Comparison of ENCODE assay signal across 19 cellular contexts in genomic region chr4:2237267-2237666, GRCh38. TPM values are rescaled to one million over a fixed set of nuclear protein-coding genes. Genes with fewer than 3 reads are reported as not detected.
DNase-seq lines count a peak whose midpoint lies in the region; ATAC-seq and TF ChIP-seq lines count a peak whose summit lies in the region.
"Had no signal": no experiment of that assay in that cellular context is flagged by ENCODE, and none has a peak within 500 bp of the region (broad histone marks: within the 10 kb centered on the region; RNA-seq: fewer than 3 reads in every experiment).

No MANE protein-coding gene starts in this region.

- H3K36me3 ChIP-seq in Karpas-422 (ENCODE audit: insufficient read depth, low read length) (peaks cover 48% of the 10 kb centered on the region; the same call in 1 of the 2 replicates), spleen (peaks cover 0 to 65% (median 16%) of the 10 kb centered on the region in 6 donors)

- no peak for DNase-seq in activated naive CD4-positive, alpha-beta T cell treated with anti-CD3 and anti-CD28 coated beads, Interleukin-2, amount 50 U/mL, for 16 hours
- DNase-seq in Karpas-422 (no peak), hypothalamus (lab: John Stamatoyannopoulos, UW) (no peak), spleen (no peak)
- DNase-seq in activated naive CD8-positive, alpha-beta T cell treated with anti-CD3 and anti-CD28 coated beads for 36 hours = no peak
- DNase-seq in stimulated activated effector memory CD8-positive, alpha-beta T cell treated with anti-CD3 and anti-CD28 coated beads, Interleukin-12 subunit alpha, Interleukin-12 subunit beta, amount 100 ng/mL, for 72 hours (ENCODE audit: low spot score in 2 of 2) = no peak
- DNase-seq: activated CD4-positive, alpha-beta T cell treated with anti-CD3 and anti-CD28 coated beads, Interleukin-2, amount 50 U/mL, for 4 hours; activated effector memory CD4-positive, alpha-beta T cell treated with Interleukin-2 at 50 U/mL for 16 hours; Caco-2; EL; head of caudate nucleus; left lung; MG63; NCI-H1694; NCI-H345; nucleus accumbens; right cardiac atrium; SK-N-SH had no signal

- no peaks in the 10 kb centered on the region for H3K9me3 Mint-ChIP-seq in activated naive CD4-positive, alpha-beta T cell treated with anti-CD3 and anti-CD28 coated beads, Interleukin-2, amount 50 U/mL, for 24 hours
- H3K9me3 Mint-ChIP-seq in activated naive CD8-positive, alpha-beta T cell treated with anti-CD3 and anti-CD28 coated beads for 36 hours = no peaks in the 10 kb centered on the region
- no peaks in the 10 kb centered on the region for H3K9me3 Mint-ChIP-seq in stimulated activated effector memory CD8-positive, alpha-beta T cell treated with anti-CD3 and anti-CD28 coated beads, Interleukin-12 subunit alpha, Interleukin-12 subunit beta, amount 100 ng/mL, for 72 hours

- H3K27ac ChIP-seq in Karpas-422 (ENCODE audit: low read length) (no peak overlapping the region), spleen (no peak overlapping the region)
- H3K27ac ChIP-seq: left lung had no signal

- intact Hi-C loops in spleen (cut with DNase I; ENCODE audit: low total_unique reads) = no loop called here

- peaks cover 76% of the 10 kb centered on the region for H3K4me1 Mint-ChIP-seq in activated naive CD4-positive, alpha-beta T cell treated with anti-CD3 and anti-CD28 coated beads, Interleukin-2, amount 50 U/mL, for 24 hours
- peaks cover 46% of the 10 kb centered on the region for H3K4me1 Mint-ChIP-seq in activated naive CD8-positive, alpha-beta T cell treated with anti-CD3 and anti-CD28 coated beads for 36 hours
- peaks cover 58% of the 10 kb centered on the region for H3K4me1 Mint-ChIP-seq in stimulated activated effector memory CD8-positive, alpha-beta T cell treated with anti-CD3 and anti-CD28 coated beads, Interleukin-12 subunit alpha, Interleukin-12 subunit beta, amount 100 ng/mL, for 72 hours

- H3K9me2 ChIP-seq in Karpas-422 (replicated peaks; ENCODE audit: insufficient read depth, low read length) = no peaks in the 10 kb centered on the region
- H3K9me2 ChIP-seq: SK-N-SH had no signal

- H3K4me3 Mint-ChIP-seq in activated naive CD4-positive, alpha-beta T cell treated with anti-CD3 and anti-CD28 coated beads, Interleukin-2, amount 50 U/mL, for 24 hours = peak overlapping the region; percentile 31
- H3K4me3 Mint-ChIP-seq in activated naive CD8-positive, alpha-beta T cell treated with anti-CD3 and anti-CD28 coated beads for 36 hours = peak overlapping the region; percentile 68
- peak overlapping the region; percentile 22 for H3K4me3 Mint-ChIP-seq in stimulated activated effector memory CD8-positive, alpha-beta T cell treated with anti-CD3 and anti-CD28 coated beads, Interleukin-12 subunit alpha, Interleukin-12 subunit beta, amount 100 ng/mL, for 72 hours

- no peak overlapping the region for H2AFZ ChIP-seq in Karpas-422 (ENCODE audit: low read length)

- TF ChIP-seq CTCF in spleen (IDR thresholded peaks at IDR 0.05 in 8 of 11, conservative IDR thresholded peaks at IDR 0.05 in 3 of 11) = no peak

- H3K27me3 ChIP-seq in Karpas-422 (ENCODE audit: low read length) (no peaks in the 10 kb centered on the region), spleen (replicated peaks in 1 of 7) (no peaks in the 10 kb centered on the region)
- H3K27me3 ChIP-seq: left lung, MG63 had no signal

- H3K27me3 Mint-ChIP-seq in activated naive CD4-positive, alpha-beta T cell treated with anti-CD3 and anti-CD28 coated beads, Interleukin-2, amount 50 U/mL, for 24 hours = no peaks in the 10 kb centered on the region
- H3K27me3 Mint-ChIP-seq in activated naive CD8-positive, alpha-beta T cell treated with anti-CD3 and anti-CD28 coated beads for 36 hours = no peaks in the 10 kb centered on the region

- peak overlapping the region; percentile 96 for H3K4me2 ChIP-seq in Karpas-422 (ENCODE audit: low read depth, low read length, poor library complexity, severe bottlenecking)
- H3K4me2 ChIP-seq: SK-N-SH had no signal

- peaks cover 91% of the 10 kb centered on the region for H3K79me2 ChIP-seq in Karpas-422 (ENCODE audit: low read length)

- peaks cover 17% of the 10 kb centered on the region for H3K36me3 Mint-ChIP-seq in activated naive CD4-positive, alpha-beta T cell treated with anti-CD3 and anti-CD28 coated beads, Interleukin-2, amount 50 U/mL, for 24 hours
- peaks cover 39% of the 10 kb centered on the region for H3K36me3 Mint-ChIP-seq in activated naive CD8-positive, alpha-beta T cell treated with anti-CD3 and anti-CD28 coated beads for 36 hours
- peaks cover 96% of the 10 kb centered on the region for H3K36me3 Mint-ChIP-seq in stimulated activated effector memory CD8-positive, alpha-beta T cell treated with anti-CD3 and anti-CD28 coated beads, Interleukin-12 subunit alpha, Interleukin-12 subunit beta, amount 100 ng/mL, for 72 hours

- no peak for ATAC-seq in stimulated activated effector memory CD8-positive, alpha-beta T cell treated with anti-CD3 and anti-CD28 coated beads, Interleukin-12 subunit alpha, Interleukin-12 subunit beta, amount 100 ng/mL, for 72 hours
- ATAC-seq: left lung, right cardiac atrium had no signal

- H3K9me3 ChIP-seq in Karpas-422 (ENCODE audit: low read length) = no peaks in the 10 kb centered on the region
- H3K9me3 ChIP-seq in spleen = no peaks in the 10 kb centered on the region
- H3K9me3 ChIP-seq: Caco-2, left lung, MG63, SK-N-SH had no signal

- peak overlapping the region; percentile 18 for H3K27ac Mint-ChIP-seq in activated naive CD4-positive, alpha-beta T cell treated with anti-CD3 and anti-CD28 coated beads, Interleukin-2, amount 50 U/mL, for 24 hours
- H3K27ac Mint-ChIP-seq in activated naive CD8-positive, alpha-beta T cell treated with anti-CD3 and anti-CD28 coated beads for 36 hours = peak overlapping the region; percentile 26
- peak overlapping the region; percentile 69 for H3K27ac Mint-ChIP-seq in stimulated activated effector memory CD8-positive, alpha-beta T cell treated with anti-CD3 and anti-CD28 coated beads, Interleukin-12 subunit alpha, Interleukin-12 subunit beta, amount 100 ng/mL, for 72 hours

- TF ChIP-seq POLR2A in spleen (IDR thresholded peaks at IDR 0.05) = no peak

- peaks cover 39% of the 10 kb centered on the region for H3K4me1 ChIP-seq in Karpas-422 (ENCODE audit: low read length)
- peaks cover 31 to 65% (median 50%) of the 10 kb centered on the region in 6 donors for H3K4me1 ChIP-seq in spleen

- peaks cover 15% of the 10 kb centered on the region; the same call in 1 of the 2 replicates for H4K20me1 ChIP-seq in Karpas-422 (ENCODE audit: insufficient read depth, low read depth, low read length)

- 25 to 66% (median 53%) methylated on average over 2 of the region's 2 CpGs for WGBS in spleen, 5 donors

- H3K4me3 ChIP-seq in Karpas-422 (ENCODE audit: low read length) (no peak overlapping the region; the same call in 1 of the 2 replicates), spleen (no peak overlapping the region)
- H3K4me3 ChIP-seq: left lung, MG63 had no signal

- H3K9ac ChIP-seq in Karpas-422 (ENCODE audit: low read length) = no peak overlapping the region; the same call in 1 of the 2 replicates
- H3K9ac ChIP-seq: SK-N-SH had no signal

RNA-seq across cellular contexts. Expression of gene HAUS3, which starts 4.7 kb away (rescaled TPM):
- total RNA-seq in Karpas-422 (2014; rRNA removed; shearing (Covaris generic); ENCODE audit: low replicate concordance) = 13.7 and 14.6 TPM in 2 replicates
- total RNA-seq in activated naive CD8-positive, alpha-beta T cell treated with anti-CD3 and anti-CD28 coated beads for 36 hours = 10 to 100 TPM; 23.6 to 23.7 TPM
- 10 to 100 TPM; 16.2 to 22.4 (median 19.2) TPM for total RNA-seq in spleen
- 10 to 100 TPM; 10.3 to 15.0 (median 13.0) TPM for polyA plus RNA-seq in spleen

RNA-seq across cellular contexts. Expression of gene POLN, which starts 4.7 kb away (rescaled TPM):
- 2.7 and 4.3 TPM in 2 replicates for total RNA-seq in Karpas-422 (2014; rRNA removed; shearing (Covaris generic); ENCODE audit: low replicate concordance)
- total RNA-seq in activated naive CD8-positive, alpha-beta T cell treated with anti-CD3 and anti-CD28 coated beads for 36 hours = 1 to 10 TPM in 1 of 2 experiments, under 1 TPM in 1; 0.92 to 1.0 TPM
- 1 to 10 TPM; 1.9 to 3.5 (median 2.9) TPM for total RNA-seq in spleen
- polyA plus RNA-seq in spleen = 1 to 10 TPM; 1.2 to 1.5 (median 1.5) TPM

RNA-seq across cellular contexts. Expression of gene MXD4, which starts 24.6 kb away (rescaled TPM):
- 33.2 and 73.9 TPM in 2 replicates for total RNA-seq in Karpas-422 (2014; rRNA removed; shearing (Covaris generic); ENCODE audit: low replicate concordance)
- 1 to 10 TPM in 1 of 2 experiments, under 1 TPM in 1; 0.78 to 1.2 TPM for total RNA-seq in activated naive CD8-positive, alpha-beta T cell treated with anti-CD3 and anti-CD28 coated beads for 36 hours
- total RNA-seq in spleen = 100 to 1,000 TPM in 5 of 7 donors, 10 to 100 TPM in 2; 51.8 to 128 (median 112) TPM
- polyA plus RNA-seq in spleen = 100 to 1,000 TPM in 1 of 3 donors, 10 to 100 TPM in 2; 36.0 to 103 (median 38.4) TPM

Comparison
In these comparisons a context has a peak if more than half of its experiments do, and no peak if none do; other contexts are left out.
1. H3K27ac Mint-ChIP-seq: peak in every context shown above with its lines; median percentile 69 in stimulated activated effector memory CD8-positive, alpha-beta T cell treated with anti-CD3 and anti-CD28 coated beads, Interleukin-12 subunit alpha, Interleukin-12 subunit beta, amount 100 ng/mL, for 72 hours; 26 in activated naive CD8-positive, alpha-beta T cell treated with anti-CD3 and anti-CD28 coated beads for 36 hours; 18 in activated naive CD4-positive, alpha-beta T cell treated with anti-CD3 and anti-CD28 coated beads, Interleukin-2, amount 50 U/mL, for 24 hours.
2. RNA of gene MXD4, which starts 24.6 kb away (total RNA-seq): 51.8 to 128 TPM in spleen and 33.2 to 73.9 TPM in Karpas-422; 0.78 to 1.2 TPM in activated naive CD8-positive, alpha-beta T cell treated with anti-CD3 and anti-CD28 coated beads for 36 hours; every median in the first group is over 10 times any median in the second.
3. Peak in every context shown above with its lines, with median percentiles within 50 percentile points of each other: H3K4me3 Mint-ChIP-seq.